In genomic region chr19:15672580-15673175, GRCh38 we compare ENCODE assay signal across 8 cellular contexts. TPM values are rescaled to one million over a fixed set of nuclear protein-coding genes. Genes with fewer than 3 reads are reported as not detected.
A peak's percentile ranks its signal among the peaks of the same experiment; 100 is the strongest.
DNase-seq lines count a peak whose midpoint lies in the region; ATAC-seq and TF ChIP-seq lines count a peak whose summit lies in the region.

Gene CYP4F12, plus strand, starts transcription at chr19:15673087. Its CDS starts 443 bp downstream, at chr19:15673530.

- peak within 1 kb of the TSS; percentile 58 to 74 for H3K27ac Mint-ChIP-seq in effector memory CD8-positive, alpha-beta T cell

- peak; percentile 83 for DNase-seq in Caki2 (ENCODE audit: low read depth)
- peak; percentile 54 for DNase-seq in NCI-H2196 treated with DMSO at 0.1 percent for 48 hours (lab: John Stamatoyannopoulos, UW; ENCODE audit: unreplicated experiment)
- peak in 1 of 3 experiments; percentile 23 for DNase-seq in effector memory CD8-positive, alpha-beta T cell
- DNase-seq in osteoblast (ENCODE audit: insufficient read length, low spot score, missing footprints) = peak; percentile 39
- DNase-seq in NCI-H1417 (lab: John Stamatoyannopoulos, UW) = no peak
- no peak for DNase-seq in AG08396 (ENCODE audit: low spot score)

- H3K79me2 ChIP-seq in osteoblast (ENCODE audit: insufficient read depth, low read length) = no peaks in the 10 kb centered on the region

- no peaks in the 10 kb centered on the region for H3K4me1 ChIP-seq in osteoblast (ENCODE audit: insufficient read depth, low read length)

- peaks cover 7 to 9% of the 10 kb centered on the region in 2 donors for H3K4me1 Mint-ChIP-seq in effector memory CD8-positive, alpha-beta T cell (ENCODE audit: low read depth in 2 of 2)

- H3K36me3 ChIP-seq in osteoblast (ENCODE audit: insufficient read depth, low read length) = no peaks in the 10 kb centered on the region

- H3K4me3 Mint-ChIP-seq in effector memory CD8-positive, alpha-beta T cell = peak within 1 kb of the TSS in 1 of 2 donors; percentile 17

- no peaks in the 10 kb centered on the region for H3K27me3 ChIP-seq in osteoblast (ENCODE audit: insufficient read depth, low read length)

- no peaks in the 10 kb centered on the region for H4K20me1 ChIP-seq in osteoblast (ENCODE audit: insufficient read depth, low read length)

- H3K9me3 ChIP-seq in osteoblast (ENCODE audit: low read depth, low read length) = no peaks in the 10 kb centered on the region

- no peaks in the 10 kb centered on the region for H3K9me3 Mint-ChIP-seq in effector memory CD8-positive, alpha-beta T cell

- H3K36me3 Mint-ChIP-seq in effector memory CD8-positive, alpha-beta T cell (ENCODE audit: insufficient read depth) = no peaks in the 10 kb centered on the region

- no peak within 1 kb of the TSS for H3K4me3 ChIP-seq in osteoblast (ENCODE audit: insufficient read depth, low read length)

- peak; percentile 48 for ATAC-seq in effector memory CD8-positive, alpha-beta T cell (replicated peaks)
- ATAC-seq in GM21528 (IDR thresholded peaks at IDR 0.05; ENCODE audit: low FRiP score, unreplicated experiment) = no peak
- no peak for ATAC-seq in GM19467 (IDR thresholded peaks at IDR 0.05; ENCODE audit: unreplicated experiment)

- H3K4me2 ChIP-seq in osteoblast (ENCODE audit: insufficient read depth, low read length) = no peak within 1 kb of the TSS

- no peak within 1 kb of the TSS for H2AFZ ChIP-seq in osteoblast (ENCODE audit: low read length)

- peaks cover 0 to 1% of the 10 kb centered on the region in 2 donors for H3K27me3 Mint-ChIP-seq in effector memory CD8-positive, alpha-beta T cell

- TF ChIP-seq CTCF in osteoblast (IDR thresholded peaks at IDR 0.05; ENCODE audit: extremely low read depth, low read depth, low read length) = no peak

- H3K27ac ChIP-seq in osteoblast (ENCODE audit: low read depth, low read length) = no peak within 1 kb of the TSS

- in situ Hi-C loops in Caki2 (cut with HindIII; ENCODE audit: low pct_unique_long_range_greater_than_20kb, low sequenced_read_pairs) = no loop called here

RNA-seq across cellular contexts. Expression of gene CYP4F12, which starts in this region (rescaled TPM):
- total RNA-seq in Caki2 (2014; rRNA removed; shearing (Covaris generic); ENCODE audit: low replicate concordance) = 2.6 and 5.2 TPM in 2 replicates
- total RNA-seq in osteoblast = not detected in 2 replicates

Comparison
In these comparisons a context has a peak if more than half of its experiments do, and no peak if none do; other contexts are left out.
1. Peak in DNase-seq in osteoblast; RNA of the gene not detected or under 1 TPM.
2. DNase-seq: peak in Caki2 (single experiment) and NCI-H2196 treated with DMSO at 0.1 percent for 48 hours (single experiment); none in NCI-H1417 (0 of 3) and AG08396 (single experiment).